In genomic region chr10:95289003-95289920, GRCh38 we compare ENCODE assay signal across 8 cellular contexts. TPM values are rescaled to one million over a fixed set of nuclear protein-coding genes. Genes with fewer than 3 reads are reported as not detected.
DNase-seq lines count a peak whose midpoint lies in the region; ATAC-seq, FAIRE-seq and TF ChIP-seq lines count a peak whose summit lies in the region.

No MANE protein-coding gene starts in this region.

- no peaks in the 10 kb centered on the region; the same call in 1 of the 2 replicates for H3F3A ChIP-seq in GM23248 (ENCODE audit: insufficient read depth)

- peak; percentile 29 for DNase-seq in ACHN
- peak; percentile 61 for DNase-seq in GM23248
- peak; percentile 76 for DNase-seq in SJSA1 (ENCODE audit: low read depth in 1 of 2, low spot score in 2 of 2)
- DNase-seq in fibroblast of the aortic adventitia (ENCODE audit: low read depth): no peak
- DNase-seq in pancreas: no peak
- DNase-seq in posterior vena cava (ENCODE audit: low spot score): no peak

- H3K27ac ChIP-seq in GM23248: no peak overlapping the region
- peak overlapping the region; percentile 84 for H3K27ac ChIP-seq in SJSA1
- peak overlapping the region in 2 of 4 donors; percentile 83 to 87 for H3K27ac ChIP-seq in pancreas

- no peak for FAIRE-seq in pancreas (lab: Jason Lieb, UNC)

- TF ChIP-seq CTCF in fibroblast of the aortic adventitia (IDR thresholded peaks at IDR 0.05; ENCODE audit: insufficient read depth, low read length) (no peak), pancreas (IDR thresholded peaks at IDR 0.05) (no peak)

- H3K27me3 ChIP-seq in GM23248 (replicated peaks; ENCODE audit: insufficient read depth): no peaks in the 10 kb centered on the region
- no peaks in the 10 kb centered on the region for H3K27me3 ChIP-seq in SJSA1 (replicated peaks)
- H3K27me3 ChIP-seq in pancreas: no peaks in the 10 kb centered on the region

- in situ Hi-C loops in ACHN (cut with HindIII; ENCODE audit: low pct_ligation_motif_present, low pct_unique_long_range_greater_than_20kb, low sequenced_read_pairs): no loop called here
- in situ Hi-C loops in GM23248 (cut with MboI): no loop called here

- no peaks in the 10 kb centered on the region for H4K20me1 ChIP-seq in GM23248 (ENCODE audit: insufficient read depth)

- peaks cover 61% of the 10 kb centered on the region for H3K79me2 ChIP-seq in GM23248 (ENCODE audit: insufficient read depth)

- peak overlapping the region; percentile 91 for H3K9ac ChIP-seq in GM23248

- ATAC-seq in pancreas: peak; percentile 8 to 15 (median 10)
- ATAC-seq in HG03571 (IDR thresholded peaks at IDR 0.05; ENCODE audit: unreplicated experiment): no peak
- no peak for ATAC-seq in HG03442 (IDR thresholded peaks at IDR 0.05; ENCODE audit: unreplicated experiment)

- 52 to 54% methylated on average over 12 of the region's 12 CpGs for WGBS in GM23248 (ENCODE audit: low coverage in 1 of 2, low lambda C conversion rate in 2 of 2, missing lambda C conversion rate in 2 of 2), 2 experiments
- 20 to 21% methylated on average over 12 of the region's 12 CpGs for WGBS in pancreas, 2 donors

- H3K4me3 ChIP-seq in GM23248 (peak overlapping the region; percentile 99), SJSA1 (peak overlapping the region; percentile 97), fibroblast of the aortic adventitia (ENCODE audit: low read depth, low read length) (peak overlapping the region; percentile 81), pancreas (peak overlapping the region in 3 of 4 donors; percentile 89 to 98 (median 91))

- H2AFZ ChIP-seq in GM23248: peak overlapping the region; percentile 97

- H3K4me2 ChIP-seq in GM23248 (ENCODE audit: unreplicated experiment): peak overlapping the region; percentile 100

- intact Hi-C loops in pancreas (cut with DNase I) (no loop called here), posterior vena cava (cut with DNase I) (no loop called here)

- H3K9me2 ChIP-seq in GM23248 (ENCODE audit: insufficient read depth): no peaks in the 10 kb centered on the region

- peaks cover 24% of the 10 kb centered on the region for H3K4me1 ChIP-seq in GM23248 (ENCODE audit: insufficient read depth)
- peaks cover 33% of the 10 kb centered on the region for H3K4me1 ChIP-seq in SJSA1 (replicated peaks)
- peaks cover 7 to 12% (median 8%) of the 10 kb centered on the region in 3 donors for H3K4me1 ChIP-seq in pancreas

- H3K36me3 ChIP-seq in GM23248 (ENCODE audit: low read depth): no peaks in the 10 kb centered on the region
- H3K36me3 ChIP-seq in SJSA1: peaks cover 32% of the 10 kb centered on the region
- H3K36me3 ChIP-seq in pancreas: no peaks in the 10 kb centered on the region

- no peaks in the 10 kb centered on the region for H3K9me3 ChIP-seq in GM23248 (ENCODE audit: low read depth)
- no peaks in the 10 kb centered on the region for H3K9me3 ChIP-seq in SJSA1 (replicated peaks)
- no peaks in the 10 kb centered on the region for H3K9me3 ChIP-seq in pancreas

RNA-seq across cellular contexts. Expression of gene PDLIM1, which starts 1.5 kb away (rescaled TPM):
- 16.3 and 32.0 TPM in 2 replicates for total RNA-seq in GM23248 (2014; rRNA removed; shearing (Covaris generic))
- polyA plus RNA-seq in GM23248 (2016; fragmentation: Nextera tagmentation; extraction: Ambion mirVana): 143 and 147 TPM in 2 replicates
- 45.5 and 55.6 TPM in 2 replicates for total RNA-seq in SJSA1 (2014; rRNA removed; shearing (Covaris generic))
- 13.5 and 30.0 TPM in 2 replicates for total RNA-seq in fibroblast of the aortic adventitia (ENCODE audit: low replicate concordance)
- total RNA-seq in pancreas: 100 to 1,000 TPM in 1 of 6 donors, 10 to 100 TPM in 5; 44.1 to 120 (median 53.1) TPM
- polyA plus RNA-seq in pancreas: 10 to 100 TPM; 54.5 to 98.4 TPM
- 100 to 1,000 TPM; 133 to 134 TPM for total RNA-seq in posterior vena cava

Comparison
In these comparisons a context has a peak if more than half of its experiments do, and no peak if none do; other contexts are left out.
1. DNase-seq: peak in ACHN (single experiment), GM23248 (single experiment) and SJSA1 (2 of 2); none in fibroblast of the aortic adventitia (single experiment), pancreas (0 of 6) and posterior vena cava (single experiment).
2. ATAC-seq: peak in pancreas (4 of 4); none in HG03571 (single experiment) and HG03442 (single experiment).
3. Peak in every context shown above with its lines, with median percentiles within 50 percentile points of each other: H3K4me3 ChIP-seq.